Comparison of ENCODE assay signal across 1 cellular context in the genomic region with DNA sequence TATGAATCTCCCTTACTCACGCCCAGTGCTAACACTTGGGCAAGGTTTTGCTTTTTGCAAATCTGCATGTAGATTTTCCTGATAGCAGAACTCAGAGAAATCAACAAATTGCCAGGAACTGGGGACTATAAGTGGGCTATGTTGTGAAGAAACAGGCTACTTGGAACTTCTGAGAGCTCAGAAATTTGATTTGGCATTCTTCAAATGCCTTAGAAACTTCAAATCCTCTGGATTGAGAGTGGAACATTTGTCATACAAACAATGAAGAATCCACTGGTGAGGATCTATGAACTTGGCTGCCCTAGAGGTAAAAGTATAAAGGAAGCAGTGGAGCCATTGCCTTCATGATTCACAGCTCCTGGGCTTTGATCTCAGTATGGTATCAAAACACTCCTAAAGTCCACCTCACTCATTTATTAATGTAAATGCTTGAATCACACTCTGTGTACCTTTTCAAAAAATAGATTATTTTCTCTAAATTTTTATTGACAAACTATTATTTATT.
TF ChIP-seq lines count a peak whose summit lies in the region.

No MANE protein-coding gene starts in this region.

TF ChIP-seq in GM23338, 12 proteins besides CTCF, POLR2A, EP300 and RAD21 (continued from another document):
- TF ChIP-seq, protein P1, sequence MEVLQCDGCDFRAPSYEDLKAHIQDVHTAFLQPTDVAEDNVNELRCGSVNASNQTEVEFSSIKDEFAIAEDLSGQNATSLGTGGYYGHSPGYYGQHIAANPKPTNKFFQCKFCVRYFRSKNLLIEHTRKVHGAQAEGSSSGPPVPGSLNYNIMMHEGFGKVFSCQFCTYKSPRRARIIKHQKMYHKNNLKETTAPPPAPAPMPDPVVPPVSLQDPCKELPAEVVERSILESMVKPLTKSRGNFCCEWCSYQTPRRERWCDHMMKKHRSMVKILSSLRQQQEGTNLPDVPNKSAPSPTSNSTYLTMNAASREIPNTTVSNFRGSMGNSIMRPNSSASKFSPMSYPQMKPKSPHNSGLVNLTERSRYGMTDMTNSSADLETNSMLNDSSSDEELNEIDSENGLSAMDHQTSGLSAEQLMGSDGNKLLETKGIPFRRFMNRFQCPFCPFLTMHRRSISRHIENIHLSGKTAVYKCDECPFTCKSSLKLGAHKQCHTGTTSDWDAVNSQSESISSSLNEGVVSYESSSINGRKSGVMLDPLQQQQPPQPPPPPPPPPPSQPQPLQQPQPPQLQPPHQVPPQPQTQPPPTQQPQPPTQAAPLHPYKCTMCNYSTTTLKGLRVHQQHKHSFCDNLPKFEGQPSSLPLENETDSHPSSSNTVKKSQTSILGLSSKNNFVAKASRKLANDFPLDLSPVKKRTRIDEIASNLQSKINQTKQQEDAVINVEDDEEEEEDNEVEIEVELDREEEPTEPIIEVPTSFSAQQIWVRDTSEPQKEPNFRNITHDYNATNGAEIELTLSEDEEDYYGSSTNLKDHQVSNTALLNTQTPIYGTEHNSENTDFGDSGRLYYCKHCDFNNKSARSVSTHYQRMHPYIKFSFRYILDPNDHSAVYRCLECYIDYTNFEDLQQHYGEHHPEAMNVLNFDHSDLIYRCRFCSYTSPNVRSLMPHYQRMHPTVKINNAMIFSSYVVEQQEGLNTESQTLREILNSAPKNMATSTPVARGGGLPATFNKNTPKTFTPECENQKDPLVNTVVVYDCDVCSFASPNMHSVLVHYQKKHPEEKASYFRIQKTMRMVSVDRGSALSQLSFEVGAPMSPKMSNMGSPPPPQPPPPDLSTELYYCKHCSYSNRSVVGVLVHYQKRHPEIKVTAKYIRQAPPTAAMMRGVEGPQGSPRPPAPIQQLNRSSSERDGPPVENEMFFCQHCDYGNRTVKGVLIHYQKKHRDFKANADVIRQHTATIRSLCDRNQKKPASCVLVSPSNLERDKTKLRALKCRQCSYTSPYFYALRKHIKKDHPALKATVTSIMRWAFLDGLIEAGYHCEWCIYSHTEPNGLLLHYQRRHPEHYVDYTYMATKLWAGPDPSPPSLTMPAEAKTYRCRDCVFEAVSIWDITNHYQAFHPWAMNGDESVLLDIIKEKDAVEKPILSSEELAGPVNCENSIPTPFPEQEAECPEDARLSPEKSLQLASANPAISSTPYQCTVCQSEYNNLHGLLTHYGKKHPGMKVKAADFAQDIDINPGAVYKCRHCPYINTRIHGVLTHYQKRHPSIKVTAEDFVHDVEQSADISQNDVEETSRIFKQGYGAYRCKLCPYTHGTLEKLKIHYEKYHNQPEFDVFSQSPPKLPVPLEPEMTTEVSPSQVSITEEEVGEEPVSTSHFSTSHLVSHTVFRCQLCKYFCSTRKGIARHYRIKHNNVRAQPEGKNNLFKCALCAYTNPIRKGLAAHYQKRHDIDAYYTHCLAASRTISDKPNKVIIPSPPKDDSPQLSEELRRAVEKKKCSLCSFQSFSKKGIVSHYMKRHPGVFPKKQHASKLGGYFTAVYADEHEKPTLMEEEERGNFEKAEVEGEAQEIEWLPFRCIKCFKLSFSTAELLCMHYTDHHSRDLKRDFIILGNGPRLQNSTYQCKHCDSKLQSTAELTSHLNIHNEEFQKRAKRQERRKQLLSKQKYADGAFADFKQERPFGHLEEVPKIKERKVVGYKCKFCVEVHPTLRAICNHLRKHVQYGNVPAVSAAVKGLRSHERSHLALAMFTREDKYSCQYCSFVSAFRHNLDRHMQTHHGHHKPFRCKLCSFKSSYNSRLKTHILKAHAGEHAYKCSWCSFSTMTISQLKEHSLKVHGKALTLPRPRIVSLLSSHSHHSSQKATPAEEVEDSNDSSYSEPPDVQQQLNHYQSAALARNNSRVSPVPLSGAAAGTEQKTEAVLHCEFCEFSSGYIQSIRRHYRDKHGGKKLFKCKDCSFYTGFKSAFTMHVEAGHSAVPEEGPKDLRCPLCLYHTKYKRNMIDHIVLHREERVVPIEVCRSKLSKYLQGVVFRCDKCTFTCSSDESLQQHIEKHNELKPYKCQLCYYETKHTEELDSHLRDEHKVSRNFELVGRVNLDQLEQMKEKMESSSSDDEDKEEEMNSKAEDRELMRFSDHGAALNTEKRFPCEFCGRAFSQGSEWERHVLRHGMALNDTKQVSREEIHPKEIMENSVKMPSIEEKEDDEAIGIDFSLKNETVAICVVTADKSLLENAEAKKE (CRISPR knock-in tag; IDR thresholded peaks at IDR 0.05), result no peak
- no peak for TF ChIP-seq STAT1 (IDR thresholded peaks at IDR 0.05; ENCODE audit: unreplicated experiment)
TF ChIP-seq in GM23338: peak in this region for 0.
